Comparison of ENCODE assay signal across 24 cellular contexts in the genomic region with DNA sequence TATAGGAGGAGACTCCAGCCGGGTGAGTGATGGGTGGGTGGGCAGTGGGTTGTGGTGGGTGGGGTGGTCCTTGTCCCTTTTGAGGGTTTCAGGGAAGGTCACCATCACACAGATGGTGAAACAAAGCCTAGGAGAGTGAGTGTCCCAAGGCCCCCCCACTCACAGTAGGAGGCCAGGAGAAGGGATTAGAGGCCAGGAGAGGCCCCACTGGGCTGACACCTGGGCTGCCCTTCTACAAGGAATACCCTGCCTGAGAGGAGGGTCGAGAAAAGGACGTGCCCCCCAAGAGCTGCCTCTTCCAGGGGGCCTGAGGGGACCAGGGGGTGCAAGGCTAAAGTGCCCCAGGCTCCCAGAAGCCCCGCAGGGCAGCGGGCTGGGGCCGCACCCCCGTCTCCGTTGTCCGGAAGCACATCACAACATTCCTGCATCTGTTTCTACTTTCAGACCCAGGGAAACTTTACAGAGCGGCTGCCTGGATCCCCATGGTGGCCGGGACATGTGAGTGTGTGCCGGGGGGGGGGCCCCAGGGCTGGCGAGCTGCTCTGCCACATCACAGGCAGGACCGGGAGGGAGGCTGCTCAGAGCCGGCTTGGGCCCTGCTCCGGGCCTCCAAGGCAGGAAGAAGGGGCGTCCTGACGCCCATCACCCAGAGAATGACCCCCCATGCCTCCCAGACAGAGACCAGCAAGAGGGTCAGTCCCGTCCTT.
A peak's percentile ranks its signal among the peaks of the same experiment; 100 is the strongest.
DNase-seq lines count a peak whose midpoint lies in the region; TF ChIP-seq lines count a peak whose summit lies in the region.
"Had no signal": no experiment of that assay in that cellular context is flagged by ENCODE, and none has a peak within 500 bp of the region (broad histone marks: within the 10 kb centered on the region; RNA-seq: fewer than 3 reads in every experiment).

No MANE protein-coding gene starts in this region.

- H3K4me2 ChIP-seq in BLaER1 treated with 17β-estradiol and CSF1 and Interleukin-3, amounts not matched to agents 10 nM and 100 nM = peak overlapping the region in 9 of 11 experiments; percentile 68 to 97 (median 89); a peak in 19 of 22 replicates

- no peaks in the 10 kb centered on the region for H3K9me3 ChIP-seq in BLaER1 treated with 17β-estradiol and CSF1 and Interleukin-3, amounts not matched to agents 10 nM and 100 nM (replicated peaks in 1 of 11)
- peaks cover 0 to 5% (median 0%) of the 10 kb centered on the region in 8 donors for H3K9me3 ChIP-seq in spleen
- H3K9me3 ChIP-seq: heart right ventricle, lower lobe of right lung, mucosa of descending colon had no signal

- H3K4me3 ChIP-seq in BLaER1 treated with 17β-estradiol and CSF1 and Interleukin-3, amounts not matched to agents 10 nM and 100 nM = no peak overlapping the region
- no peak overlapping the region for H3K4me3 ChIP-seq in fibroblast of the aortic adventitia (ENCODE audit: low read depth, low read length)
- H3K4me3 ChIP-seq in spleen = no peak overlapping the region
- H3K4me3 ChIP-seq: dorsolateral prefrontal cortex, heart right ventricle, lower lobe of right lung, mucosa of descending colon had no signal

- peaks cover 46 to 100% (median 94%) of the 10 kb centered on the region in 11 experiments; a peak in 20 of 22 replicates for H4K20me1 ChIP-seq in BLaER1 treated with 17β-estradiol and CSF1 and Interleukin-3, amounts not matched to agents 10 nM and 100 nM

- peak overlapping the region in 3 of 11 experiments; percentile 9 to 50 (median 33); a peak in 2 of 22 replicates for H3K9ac ChIP-seq in BLaER1 treated with 17β-estradiol and CSF1 and Interleukin-3, amounts not matched to agents 10 nM and 100 nM
- H3K9ac ChIP-seq: parathyroid adenoma had no signal

- no peak overlapping the region for H3K27ac ChIP-seq in BLaER1 treated with 17β-estradiol and CSF1 and Interleukin-3, amounts not matched to agents 10 nM and 100 nM
- H3K27ac ChIP-seq in spleen = no peak overlapping the region
- H3K27ac ChIP-seq: dorsolateral prefrontal cortex, heart right ventricle, HL-60, lower lobe of right lung, parathyroid adenoma had no signal

- peaks cover 0 to 12% (median 0%) of the 10 kb centered on the region in 11 experiments; a peak in 4 of 22 replicates for H3K36me3 ChIP-seq in BLaER1 treated with 17β-estradiol and CSF1 and Interleukin-3, amounts not matched to agents 10 nM and 100 nM
- peaks cover 0 to 41% (median 0%) of the 10 kb centered on the region in 6 donors for H3K36me3 ChIP-seq in spleen
- H3K36me3 ChIP-seq: heart right ventricle had no signal

- H3K4me1 ChIP-seq in BLaER1 treated with 17β-estradiol and CSF1 and Interleukin-3, amounts not matched to agents 10 nM and 100 nM = peaks cover 34 to 100% (median 94%) of the 10 kb centered on the region in 10 experiments
- no peaks in the 10 kb centered on the region for H3K4me1 ChIP-seq in spleen
- H3K4me1 ChIP-seq: lower lobe of right lung, parathyroid adenoma had no signal

- DNase-seq in RPMI7951 (ENCODE audit: low read depth) (peak; percentile 52), fibroblast of the aortic adventitia (ENCODE audit: low read depth) (peak; percentile 45), smooth muscle cell of the brain vasculature (ENCODE audit: low read depth, low spot score) (peak; percentile 64), superior temporal gyrus (ENCODE audit: extremely low spot score) (no peak), spleen (no peak)
- no peak for DNase-seq in activated effector memory CD4-positive, alpha-beta T cell treated with Interleukin-2 at 50 U/mL for 16 hours
- DNase-seq: activated CD4-positive, alpha-beta T cell treated with anti-CD3 and anti-CD28 coated beads for 4 hours; activated gamma-delta T cell; activated naive CD8-positive, alpha-beta T cell treated with anti-CD3 and anti-CD28 coated beads, Interleukin-2, amount 10 ng/mL, durations not matched to agents 7 days and 5 days; activated T-cell treated with anti-CD3 and anti-CD28 coated beads, Interleukin-2, amount 50 U/mL, for 1 hour; DMS153; dorsolateral prefrontal cortex; GDM1; heart right ventricle; lower lobe of right lung; mucosa of descending colon; NCI-H1436; NCI-H2107; right cardiac atrium; stimulated activated CD4-positive, alpha-beta T cell treated with anti-CD3 and anti-CD28 coated beads, Interleukin-15, amount 100 ng/mL, for 24 hours; stimulated activated naive CD4-positive, alpha-beta T cell had no signal

- WGBS in spleen, 5 donors = 84 to 94% (median 88%) methylated on average over 10 to 19 of the region's 19 CpGs

- H3K27me3 ChIP-seq in BLaER1 treated with 17β-estradiol and CSF1 and Interleukin-3, amounts not matched to agents 10 nM and 100 nM = peaks cover 0 to 44% (median 0%) of the 10 kb centered on the region in 11 experiments; a peak in 6 of 22 replicates
- H3K27me3 ChIP-seq in spleen (replicated peaks in 1 of 7) = no peaks in the 10 kb centered on the region
- H3K27me3 ChIP-seq: dorsolateral prefrontal cortex, heart right ventricle had no signal

- TF ChIP-seq POLR2A in spleen (IDR thresholded peaks at IDR 0.05) = no peak

- intact Hi-C loops in spleen (cut with DNase I; ENCODE audit: low total_unique reads) = no loop called here

- TF ChIP-seq CTCF in fibroblast of the aortic adventitia (IDR thresholded peaks at IDR 0.05; ENCODE audit: insufficient read depth, low read length) (no peak), spleen (IDR thresholded peaks at IDR 0.05 in 8 of 11, conservative IDR thresholded peaks at IDR 0.05 in 3 of 11) (no peak)

Comparison
In these comparisons a context has a peak if more than half of its experiments do, and no peak if none do; other contexts are left out.
1. DNase-seq: peak in RPMI7951 (single experiment), fibroblast of the aortic adventitia (single experiment) and smooth muscle cell of the brain vasculature (single experiment); none in activated effector memory CD4-positive, alpha-beta T cell treated with Interleukin-2 at 50 U/mL for 16 hours (single experiment), superior temporal gyrus (single experiment) and spleen (single experiment).